Comparison of ENCODE assay signal across 10 cellular contexts in the genomic region with DNA sequence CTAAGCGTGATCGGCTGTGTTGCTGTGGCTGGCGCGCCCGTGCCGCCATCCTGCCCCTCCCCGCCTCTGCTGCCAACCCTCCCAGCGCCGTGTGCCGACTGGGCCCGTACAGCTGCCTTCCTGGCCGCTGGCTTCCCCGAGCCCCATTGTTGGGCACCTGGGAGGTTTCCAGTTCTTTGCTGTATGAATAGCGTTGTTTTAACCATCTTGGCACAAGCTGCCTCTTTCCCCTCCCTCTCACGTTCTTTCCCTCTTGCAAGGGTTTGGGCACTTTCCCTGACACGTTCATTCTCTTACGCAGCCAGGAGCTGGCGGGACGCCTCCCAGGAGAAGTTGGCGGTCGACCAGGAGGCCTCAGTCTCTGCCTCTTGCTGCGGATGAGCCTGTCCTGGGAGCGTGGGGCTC. TPM values are rescaled to one million over a fixed set of nuclear protein-coding genes. Genes with fewer than 3 reads are reported as not detected.
DNase-seq lines count a peak whose midpoint lies in the region; ATAC-seq and TF ChIP-seq lines count a peak whose summit lies in the region.
"Had no signal": no experiment of that assay in that cellular context is flagged by ENCODE, and none has a peak within 500 bp of the region (broad histone marks: within the 10 kb centered on the region; RNA-seq: fewer than 3 reads in every experiment).

No MANE protein-coding gene starts in this region.

- DNase-seq in AG08396 (ENCODE audit: low spot score) (peak; percentile 75), NCI-H2107 treated with DMSO at 0.1 percent for 48 hours (lab: John Stamatoyannopoulos, UW; ENCODE audit: unreplicated experiment) (peak; percentile 51), esophagus muscularis mucosa (ENCODE audit: extremely low spot score) (no peak), neuronal stem cell (ENCODE audit: low spot score) (no peak), NCI-H774 (lab: John Stamatoyannopoulos, UW) (no peak)
- no peak for DNase-seq in stimulated activated CD4-positive, alpha-beta T cell treated with anti-CD3 and anti-CD28 coated beads, Interleukin-1b, Interleukin-23, amount 100 ng/mL, for 48 hours
- DNase-seq in activated CD4-positive, CD25-positive, alpha-beta regulatory T cell (lab: John Stamatoyannopoulos, UW): no peak
- DNase-seq: activated T-cell treated with anti-CD3 and anti-CD28 coated beads, Interleukin-2, amount 50 U/mL, for 1 hour had no signal

- ATAC-seq in HG03565 (IDR thresholded peaks at IDR 0.05; ENCODE audit: unreplicated experiment): no peak

- H3K79me1 ChIP-seq in neuronal stem cell (ENCODE audit: low read depth, low read length): no peaks in the 10 kb centered on the region

- H3K23ac ChIP-seq in neuronal stem cell (ENCODE audit: low read depth, low read length, poor library complexity): no peak overlapping the region

- no peak overlapping the region for H2BK15ac ChIP-seq in neuronal stem cell (ENCODE audit: low read length)

- H2AFZ ChIP-seq in neuronal stem cell (ENCODE audit: low read length): no peak overlapping the region

- H2BK12ac ChIP-seq in neuronal stem cell (ENCODE audit: low read length): no peak overlapping the region

- no peak overlapping the region for H4K8ac ChIP-seq in neuronal stem cell (ENCODE audit: low read depth, low read length)

- H3K9ac ChIP-seq in neuronal stem cell (ENCODE audit: low read depth, low read length, poor library complexity): no peak overlapping the region

- intact Hi-C loops in esophagus muscularis mucosa (cut with DNase I): loop anchor here (5.0 kb wide), 2 partner anchors 39 to 154 kb away; no protein-coding TSS in a partner anchor

- WGBS in esophagus muscularis mucosa: 20% methylated on average over 23 of the region's 23 CpGs
- WGBS in neuronal stem cell (ENCODE audit: extremely low coverage in 2 of 2, insufficient read length in 2 of 2, insufficient replicate concordance in 1 of 2), 2 donors: no CpG with 5 or more reads among the region's 23 CpGs

- peak overlapping the region; percentile 9 to 35 (median 18) for H3K4me3 ChIP-seq in esophagus muscularis mucosa
- H3K4me3 ChIP-seq in neuronal stem cell (ENCODE audit: low read length in 2 of 2): no peak overlapping the region
- H3K4me3 ChIP-seq: SJSA1 had no signal

- no peak for TF ChIP-seq EP300 in esophagus muscularis mucosa (IDR thresholded peaks at IDR 0.05)

- peak overlapping the region; percentile 67 for H3K18ac ChIP-seq in neuronal stem cell (ENCODE audit: low read length)

- H3K27me3 ChIP-seq in esophagus muscularis mucosa (no peaks in the 10 kb centered on the region), neuronal stem cell (ENCODE audit: control insufficient read depth in 3 of 3, insufficient read depth in 3 of 3, low read depth in 1 of 3, low read length in 3 of 3) (peaks cover 0 to 25% (median 0%) of the 10 kb centered on the region in 3 experiments)

- H3K36me3 ChIP-seq in esophagus muscularis mucosa (no peaks in the 10 kb centered on the region), neuronal stem cell (replicated peaks in 1 of 2; ENCODE audit: control insufficient read depth in 2 of 2, insufficient read depth in 2 of 2, low read length in 2 of 2) (no peaks in the 10 kb centered on the region)
- H3K36me3 ChIP-seq: SJSA1 had no signal

- peak overlapping the region; percentile 69 to 79 (median 76) for H3K27ac ChIP-seq in esophagus muscularis mucosa (replicated peaks in 1 of 4)
- no peak overlapping the region for H3K27ac ChIP-seq in neuronal stem cell (replicated peaks; ENCODE audit: low read length)
- H3K27ac ChIP-seq: SJSA1 had no signal

- H3K4ac ChIP-seq in neuronal stem cell (ENCODE audit: low read length): no peak overlapping the region

- H2BK120ac ChIP-seq in neuronal stem cell (ENCODE audit: low read depth, low read length): peak overlapping the region; percentile 9

- no peak for TF ChIP-seq POLR2A in esophagus muscularis mucosa (IDR thresholded peaks at IDR 0.05; ENCODE audit: low read depth)

- H4K91ac ChIP-seq in neuronal stem cell (ENCODE audit: low read depth, low read length, poor library complexity): peak overlapping the region; percentile 22

- TF ChIP-seq CTCF in esophagus muscularis mucosa (IDR thresholded peaks at IDR 0.05): no peak

- no peak overlapping the region for H2BK5ac ChIP-seq in neuronal stem cell (ENCODE audit: low read length)

- peaks cover 20 to 25% (median 24%) of the 10 kb centered on the region in 4 donors for H3K4me1 ChIP-seq in esophagus muscularis mucosa
- peaks cover 0 to 9% of the 10 kb centered on the region in 2 donors for H3K4me1 ChIP-seq in neuronal stem cell (ENCODE audit: control insufficient read depth in 2 of 2, insufficient read depth in 1 of 2, low read depth in 1 of 2, low read length in 2 of 2)

- peaks cover 0 to 3% (median 0%) of the 10 kb centered on the region in 4 donors for H3K9me3 ChIP-seq in esophagus muscularis mucosa
- peaks cover 0 to 6% of the 10 kb centered on the region in 2 donors for H3K9me3 ChIP-seq in neuronal stem cell (replicated peaks in 1 of 2; ENCODE audit: control insufficient read depth in 2 of 2, insufficient read depth in 1 of 2, low read depth in 1 of 2, low read length in 2 of 2)
- H3K9me3 ChIP-seq: SJSA1 had no signal

- H3K14ac ChIP-seq in neuronal stem cell (ENCODE audit: low read length): no peak overlapping the region

- H2AK5ac ChIP-seq in neuronal stem cell (ENCODE audit: low read depth, low read length): peak overlapping the region; percentile 76

- H3K4me2 ChIP-seq in neuronal stem cell (ENCODE audit: insufficient read depth, low read length, poor library complexity, severe bottlenecking): no peak overlapping the region

RNA-seq across cellular contexts. Expression of gene RXRA, which starts 43.1 kb away (rescaled TPM):
- 10 to 100 TPM; 46.4 to 81.0 (median 63.7) TPM for total RNA-seq in esophagus muscularis mucosa
- 36.1 TPM for polyA plus RNA-seq in neuronal stem cell (2013, experiment 1 of 2)
- polyA plus RNA-seq in neuronal stem cell (2013, experiment 2 of 2): 36.3 TPM

Comparison
In these comparisons a context has a peak if more than half of its experiments do, and no peak if none do; other contexts are left out.
1. DNase-seq: peak in AG08396 (single experiment) and NCI-H2107 treated with DMSO at 0.1 percent for 48 hours (single experiment); none in esophagus muscularis mucosa (single experiment), neuronal stem cell (single experiment), NCI-H774 (single experiment), stimulated activated CD4-positive, alpha-beta T cell treated with anti-CD3 and anti-CD28 coated beads, Interleukin-1b, Interleukin-23, amount 100 ng/mL, for 48 hours (single experiment) and activated CD4-positive, CD25-positive, alpha-beta regulatory T cell (0 of 4).
2. H3K4me3 ChIP-seq: peak in esophagus muscularis mucosa (4 of 4); none in neuronal stem cell (0 of 2).